Comparison of ENCODE assay signal across 36 cellular contexts in the genomic region with DNA sequence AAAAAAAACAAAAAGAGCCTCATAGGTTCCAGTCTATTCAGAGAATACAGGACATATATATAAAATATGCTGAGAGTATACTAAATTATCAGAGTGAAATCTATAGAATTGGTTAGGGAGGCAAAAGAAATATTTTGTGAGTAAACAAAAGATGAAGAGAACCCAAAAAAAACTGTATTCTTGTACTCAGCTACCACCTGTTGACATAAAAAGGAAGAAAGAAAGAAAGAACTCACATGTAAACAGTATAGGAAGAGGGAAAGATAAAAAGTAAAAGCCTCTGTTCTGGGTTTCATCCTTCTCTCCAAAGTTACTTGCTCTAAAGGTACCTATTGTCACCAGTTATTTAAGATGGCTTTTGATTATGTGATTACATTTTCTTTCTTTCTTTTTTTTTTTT.
"Had no signal": no experiment of that assay in that cellular context is flagged by ENCODE, and none has a peak within 500 bp of the region (broad histone marks: within the 10 kb centered on the region; RNA-seq: fewer than 3 reads in every experiment).

No MANE protein-coding gene starts in this region.

- H3K27me3 Mint-ChIP-seq: activated naive CD4-positive, alpha-beta T cell treated with anti-CD3 and anti-CD28 coated beads, Interleukin-2, amount 50 U/mL, for 24 hours; activated naive CD8-positive, alpha-beta T cell; activated naive CD8-positive, alpha-beta T cell treated with anti-CD3 and anti-CD28 coated beads for 36 hours; activated naive CD8-positive, alpha-beta T cell treated with anti-CD3 and anti-CD28 coated beads, Interleukin-2, amount 10 ng/mL, durations not matched to agents 7 days and 5 days; activated naive CD8-positive, alpha-beta T cell treated with anti-CD3 and anti-CD28 coated beads, Interleukin-2, amount 50 U/mL, for 24 hours; activated T-cell treated with anti-CD3 and anti-CD28 coated beads, Interleukin-2, amount 50 U/mL, for 24 hours; activated T-helper 17 cell treated with anti-CD3 and anti-CD28 coated beads, Interleukin-2, amount 50 U/mL, for 72 hours; brain; central memory CD8-positive, alpha-beta T cell had no signal

- H3K27me3 ChIP-seq: adrenal gland, body of pancreas, brain microvascular endothelial cell, breast epithelium, cardiac muscle cell had no signal

- H3K36me3 Mint-ChIP-seq: activated naive CD8-positive, alpha-beta T cell treated with anti-CD3 and anti-CD28 coated beads for 36 hours had no signal

- H3K27ac ChIP-seq: adrenal gland, body of pancreas, brain microvascular endothelial cell, breast epithelium, cardiac muscle cell had no signal

- H3K9me3 Mint-ChIP-seq: activated naive CD4-positive, alpha-beta T cell treated with anti-CD3 and anti-CD28 coated beads for 36 hours; activated naive CD4-positive, alpha-beta T cell treated with anti-CD3 and anti-CD28 coated beads, Interleukin-2, amount 50 U/mL, for 24 hours; activated naive CD4-positive, alpha-beta T cell treated with anti-CD3 and anti-CD28 coated beads, Interleukin-2, amount 50 U/mL, for 72 hours; activated naive CD8-positive, alpha-beta T cell treated with anti-CD3 and anti-CD28 coated beads for 36 hours; activated naive CD8-positive, alpha-beta T cell treated with anti-CD3 and anti-CD28 coated beads, Interleukin-2, amount 10 ng/mL, durations not matched to agents 7 days and 5 days; activated naive CD8-positive, alpha-beta T cell treated with anti-CD3 and anti-CD28 coated beads, Interleukin-2, amount 50 U/mL, for 24 hours; activated T-cell treated with anti-CD3 and anti-CD28 coated beads, Interleukin-2, amount 50 U/mL, for 24 hours; activated T-cell treated with anti-CD3 and anti-CD28 coated beads, Interleukin-2, amount 50 U/mL, for 4 hours; activated T-cell treated with anti-CD3 and anti-CD28 coated beads, Interleukin-2, amount 50 U/mL, for 72 hours; activated T-helper 1 cell treated with anti-CD3 and anti-CD28 coated beads, Interleukin-12 subunit alpha, Interleukin-12 subunit beta, Interleukin-2, Interleukin-4 antibody, amounts not matched to agents 30 ng/mL and 10 ng/mL and 1 ng/mL, durations not matched to agents 14 hours and 24 hours and 36 hours; activated T-helper 17 cell treated with anti-CD3 and anti-CD28 coated beads, Interleukin-2, amount 50 U/mL, for 72 hours; activated T-helper 2 cell treated with anti-CD3 and anti-CD28 coated beads, Interferon-gamma antibody, Interleukin-2, Interleukin-4, amounts not matched to agents 10 μg/mL and 5 μg/mL and 100 μg/mL, durations not matched to agents 14 hours and 24 hours and 36 hours; brain; central memory CD8-positive, alpha-beta T cell had no signal

- DNase-seq: activated effector memory CD4-positive, alpha-beta T cell treated with anti-CD3 and anti-CD28 coated beads, Interleukin-2, amount 50 U/mL, for 16 hours; activated effector memory CD4-positive, alpha-beta T cell treated with Interleukin-2 at 50 U/mL for 16 hours; activated gamma-delta T cell; activated gamma-delta T cell treated with Interleukin-2 at 50 U/mL for 16 hours; activated naive CD4-positive, alpha-beta T cell; activated naive CD4-positive, alpha-beta T cell treated with anti-CD3 and anti-CD28 coated beads for 36 hours; activated naive CD4-positive, alpha-beta T cell treated with anti-CD3 and anti-CD28 coated beads, Interleukin-2, amount 50 U/mL, for 16 hours; activated naive CD8-positive, alpha-beta T cell treated with anti-CD3 and anti-CD28 coated beads for 36 hours; activated naive CD8-positive, alpha-beta T cell treated with anti-CD3 and anti-CD28 coated beads, Interleukin-2, amount 10 ng/mL, durations not matched to agents 7 days and 5 days; activated naive CD8-positive, alpha-beta T cell treated with anti-CD3 and anti-CD28 coated beads, Interleukin-2, amount 50 U/mL, for 24 hours; activated T-cell treated with anti-CD3 and anti-CD28 coated beads for 4 hours; activated T-cell treated with anti-CD3 and anti-CD28 coated beads, Interleukin-2, amount 50 U/mL, for 1 hour; activated T-cell treated with anti-CD3 and anti-CD28 coated beads, Interleukin-2, amount 50 U/mL, for 24 hours; activated T-cell treated with anti-CD3 and anti-CD28 coated beads, Interleukin-2, amount 50 U/mL, for 4 hours; activated T-cell treated with anti-CD3 and anti-CD28 coated beads, Interleukin-2, amount 50 U/mL, for 48 hours; activated T-cell treated with anti-CD3 and anti-CD28 coated beads, Interleukin-2, amount 50 U/mL, for 72 hours; adrenal gland; amniotic stem cell; amygdala; anterior cingulate cortex; aorta; body of pancreas; brain microvascular endothelial cell; caudate nucleus; central memory CD4-positive, alpha-beta T cell; cerebellar nuclear complex had no signal

- H3K4me3 ChIP-seq: adrenal gland, body of pancreas, breast epithelium, cardiac muscle cell had no signal

- H3K36me3 ChIP-seq: breast epithelium had no signal

- H3K9me3 ChIP-seq: adrenal gland, body of pancreas, breast epithelium had no signal

- H3K27ac Mint-ChIP-seq: activated naive CD4-positive, alpha-beta T cell treated with anti-CD3 and anti-CD28 coated beads for 36 hours; activated naive CD4-positive, alpha-beta T cell treated with anti-CD3 and anti-CD28 coated beads, Interleukin-2, amount 50 U/mL, for 24 hours; activated naive CD4-positive, alpha-beta T cell treated with anti-CD3 and anti-CD28 coated beads, Interleukin-2, amount 50 U/mL, for 72 hours; activated naive CD8-positive, alpha-beta T cell; activated naive CD8-positive, alpha-beta T cell treated with anti-CD3 and anti-CD28 coated beads for 36 hours; activated naive CD8-positive, alpha-beta T cell treated with anti-CD3 and anti-CD28 coated beads, Interleukin-2, amount 10 ng/mL, durations not matched to agents 7 days and 5 days; activated naive CD8-positive, alpha-beta T cell treated with anti-CD3 and anti-CD28 coated beads, Interleukin-2, amount 50 U/mL, for 24 hours; activated T-cell treated with anti-CD3 and anti-CD28 coated beads, Interleukin-2, amount 50 U/mL, for 24 hours; activated T-cell treated with anti-CD3 and anti-CD28 coated beads, Interleukin-2, amount 50 U/mL, for 72 hours; activated T-helper 1 cell treated with anti-CD3 and anti-CD28 coated beads, Interleukin-12 subunit alpha, Interleukin-12 subunit beta, Interleukin-2, Interleukin-4 antibody, amounts not matched to agents 30 ng/mL and 10 ng/mL and 1 ng/mL, durations not matched to agents 14 hours and 24 hours and 36 hours; activated T-helper 17 cell treated with anti-CD3 and anti-CD28 coated beads, Interleukin-2, amount 50 U/mL, for 72 hours; activated T-helper 2 cell treated with anti-CD3 and anti-CD28 coated beads, Interferon-gamma antibody, Interleukin-2, Interleukin-4, amounts not matched to agents 10 μg/mL and 5 μg/mL and 100 μg/mL, durations not matched to agents 14 hours and 24 hours and 36 hours; brain had no signal

- H3K4me3 Mint-ChIP-seq: activated naive CD4-positive, alpha-beta T cell treated with anti-CD3 and anti-CD28 coated beads for 36 hours; activated naive CD4-positive, alpha-beta T cell treated with anti-CD3 and anti-CD28 coated beads, Interleukin-2, amount 50 U/mL, for 24 hours; activated naive CD8-positive, alpha-beta T cell; activated naive CD8-positive, alpha-beta T cell treated with anti-CD3 and anti-CD28 coated beads for 36 hours; activated naive CD8-positive, alpha-beta T cell treated with anti-CD3 and anti-CD28 coated beads, Interleukin-2, amount 10 ng/mL, durations not matched to agents 7 days and 5 days; activated naive CD8-positive, alpha-beta T cell treated with anti-CD3 and anti-CD28 coated beads, Interleukin-2, amount 50 U/mL, for 24 hours; activated T-cell treated with anti-CD3 and anti-CD28 coated beads, Interleukin-2, amount 50 U/mL, for 24 hours; activated T-cell treated with anti-CD3 and anti-CD28 coated beads, Interleukin-2, amount 50 U/mL, for 4 hours; activated T-cell treated with anti-CD3 and anti-CD28 coated beads, Interleukin-2, amount 50 U/mL, for 72 hours; activated T-helper 1 cell treated with anti-CD3 and anti-CD28 coated beads, Interleukin-12 subunit alpha, Interleukin-12 subunit beta, Interleukin-2, Interleukin-4 antibody, amounts not matched to agents 30 ng/mL and 10 ng/mL and 1 ng/mL, durations not matched to agents 14 hours and 24 hours and 36 hours; activated T-helper 17 cell treated with anti-CD3 and anti-CD28 coated beads, Interleukin-2, amount 50 U/mL, for 72 hours; brain; central memory CD8-positive, alpha-beta T cell had no signal

- H3K4me1 ChIP-seq: body of pancreas, breast epithelium had no signal
